ENCODE assay signal across 16 cellular contexts in genomic region chr2:217897091-217897715, GRCh38.
DNase-seq lines count a peak whose midpoint lies in the region; TF ChIP-seq lines count a peak whose summit lies in the region.
"Had no signal": no experiment of that assay in that cellular context is flagged by ENCODE, and none has a peak within 500 bp of the region (broad histone marks: within the 10 kb centered on the region; RNA-seq: fewer than 3 reads in every experiment).

No MANE protein-coding gene starts in this region.

- no peak for TF ChIP-seq CTCF in mammary epithelial cell (conservative IDR thresholded peaks at IDR 0.05 in 1 of 2, IDR thresholded peaks at IDR 0.05 in 1 of 2; ENCODE audit: extremely low read depth in 1 of 2, insufficient read depth in 1 of 2, low read depth in 1 of 2, low read length in 2 of 2)
- no peak for TF ChIP-seq CTCF in stomach (IDR thresholded peaks at IDR 0.05)

- H3K9ac ChIP-seq in mammary epithelial cell (ENCODE audit: insufficient read depth, low read length) = no peak overlapping the region

- CTCF ChIA-PET in mammary epithelial cell (lab: Charles Lee; ENCODE audit: low non-redundant PET) = no interaction called here
- CTCF ChIA-PET in activated CD4-positive, alpha-beta memory T cell treated with anti-CD3 and anti-CD28 coated beads, Interleukin-2, amount 10 ng/mL, durations not matched to agents 7 days and 5 days (lab: Charles Lee) = interaction anchor here (1.0 to 1.2 kb wide), 2 partner anchors 10 to 111 kb away, joined by 3 to 4 read pairs; no protein-coding TSS in a partner anchor

- H4K20me1 ChIP-seq in mammary epithelial cell (ENCODE audit: insufficient read depth, low read length) = no peaks in the 10 kb centered on the region

- H3K4me1 Mint-ChIP-seq in activated CD4-positive, alpha-beta memory T cell treated with anti-CD3 and anti-CD28 coated beads, Interleukin-2, amount 10 ng/mL, durations not matched to agents 7 days and 5 days = no peaks in the 10 kb centered on the region
- H3K4me1 Mint-ChIP-seq: central memory CD8-positive, alpha-beta T cell had no signal

- no peak for TF ChIP-seq EP300 in stomach (IDR thresholded peaks at IDR 0.05)

- H3K27me3 ChIP-seq in mammary epithelial cell (ENCODE audit: insufficient read depth, low read length) = no peaks in the 10 kb centered on the region
- H3K27me3 ChIP-seq in layer of hippocampus (ENCODE audit: control insufficient read depth, insufficient read depth, low read length) = no peaks in the 10 kb centered on the region
- H3K27me3 ChIP-seq in stomach = no peaks in the 10 kb centered on the region

- no peak overlapping the region for H3K27ac Mint-ChIP-seq in activated CD4-positive, alpha-beta memory T cell treated with anti-CD3 and anti-CD28 coated beads, Interleukin-2, amount 10 ng/mL, durations not matched to agents 7 days and 5 days
- H3K27ac Mint-ChIP-seq: activated naive CD8-positive, alpha-beta T cell; nephron progenitor cell had no signal

- no peaks in the 10 kb centered on the region for H3K9me3 Mint-ChIP-seq in activated CD4-positive, alpha-beta memory T cell treated with anti-CD3 and anti-CD28 coated beads, Interleukin-2, amount 10 ng/mL, durations not matched to agents 7 days and 5 days
- H3K9me3 Mint-ChIP-seq: activated T-cell treated with anti-CD3 and anti-CD28 coated beads, Interleukin-2, amount 50 U/mL, for 4 hours; central memory CD8-positive, alpha-beta T cell; nephron progenitor cell had no signal

- H3K27me3 Mint-ChIP-seq in activated CD4-positive, alpha-beta memory T cell treated with anti-CD3 and anti-CD28 coated beads, Interleukin-2, amount 10 ng/mL, durations not matched to agents 7 days and 5 days = no peaks in the 10 kb centered on the region

- no peak overlapping the region for H3K4me3 Mint-ChIP-seq in activated CD4-positive, alpha-beta memory T cell treated with anti-CD3 and anti-CD28 coated beads, Interleukin-2, amount 10 ng/mL, durations not matched to agents 7 days and 5 days
- H3K4me3 Mint-ChIP-seq: activated naive CD8-positive, alpha-beta T cell; activated T-cell treated with anti-CD3 and anti-CD28 coated beads, Interleukin-2, amount 50 U/mL, for 4 hours; central memory CD8-positive, alpha-beta T cell; nephron progenitor cell had no signal

- dilution Hi-C loops in mammary epithelial cell (cut with HindIII; ENCODE audit: low sequenced_read_pairs) = no loop called here

- H3K36me3 Mint-ChIP-seq in activated CD4-positive, alpha-beta memory T cell treated with anti-CD3 and anti-CD28 coated beads, Interleukin-2, amount 10 ng/mL, durations not matched to agents 7 days and 5 days (ENCODE audit: low read depth) = no peaks in the 10 kb centered on the region
- H3K36me3 Mint-ChIP-seq: activated naive CD8-positive, alpha-beta T cell had no signal

- H3K79me2 ChIP-seq in mammary epithelial cell (ENCODE audit: insufficient read depth, low read length) = no peaks in the 10 kb centered on the region

- BruUV-seq in mammary epithelial cell (replicated peaks; lab: Mats Ljungman, UMichigan) = no TSS peak

- H3K27ac ChIP-seq in mammary epithelial cell (ENCODE audit: insufficient read depth, low read depth, low read length) (no peak overlapping the region), layer of hippocampus (ENCODE audit: low read depth, low read length) (peak overlapping the region; percentile 88), stomach (peak overlapping the region; percentile 87 to 92 (median 92))

- POLR2A ChIA-PET in activated CD4-positive, alpha-beta memory T cell treated with anti-CD3 and anti-CD28 coated beads, Interleukin-2, amount 10 ng/mL, durations not matched to agents 7 days and 5 days (lab: Charles Lee) = no interaction called here

- H3K4me1 ChIP-seq in mammary epithelial cell (ENCODE audit: insufficient read depth, low read length) = peaks cover 26% of the 10 kb centered on the region
- H3K4me1 ChIP-seq in stomach = peaks cover 53 to 86% (median 75%) of the 10 kb centered on the region in 4 donors

- no peaks in the 10 kb centered on the region for H3K36me3 ChIP-seq in mammary epithelial cell (ENCODE audit: insufficient read depth, low read length)
- H3K36me3 ChIP-seq in stomach = peaks cover 49 to 81% (median 61%) of the 10 kb centered on the region in 4 donors

- TF ChIP-seq POLR2A in stomach (IDR thresholded peaks at IDR 0.05) = no peak

- in situ Hi-C loops in mammary epithelial cell (cut with MboI; ENCODE audit: low sequenced_read_pairs in 2 of 2) = loop anchor here in 1 of 2 donors (10.0 kb wide), 1 partner anchor 88 kb away; no protein-coding TSS in a partner anchor

- intact Hi-C loops in mammary epithelial cell (cut with micrococcal nuclease) (no loop called here), stomach (cut with DNase I; ENCODE audit: low total_unique reads) (loop anchor here (10.0 kb wide), 1 partner anchor 88 kb away; no protein-coding TSS in a partner anchor)

- H3K4me3 ChIP-seq in mammary epithelial cell (replicated peaks in 1 of 3; ENCODE audit: insufficient read depth in 1 of 3, low read depth in 2 of 3, low read length in 3 of 3) (no peak overlapping the region), stomach (no peak overlapping the region)

- WGBS in mammary epithelial cell (ENCODE audit: low coverage, missing lambda C conversion rate) = 7% methylated on average over 9 of the region's 9 CpGs
- 34 to 52% (median 38%) methylated on average over 9 of the region's 9 CpGs for WGBS in stomach, 5 donors

- H3K4me2 ChIP-seq in mammary epithelial cell (ENCODE audit: insufficient read depth, low read depth, low read length) = no peak overlapping the region

- H3K9me3 ChIP-seq in mammary epithelial cell (replicated peaks; ENCODE audit: insufficient read depth, low read length) = no peaks in the 10 kb centered on the region
- no peaks in the 10 kb centered on the region for H3K9me3 ChIP-seq in stomach

- H2AFZ ChIP-seq in mammary epithelial cell (ENCODE audit: low read depth, low read length) = no peak overlapping the region

- DNase-seq in DMS79 (lab: John Stamatoyannopoulos, UW) = peak; percentile 77
- DNase-seq in mammary epithelial cell = peak; percentile 17
- peak; percentile 80 for DNase-seq in stomach
- no peak for DNase-seq in activated CD4-positive, alpha-beta memory T cell treated with anti-CD3 and anti-CD28 coated beads, Interleukin-2, amount 10 ng/mL, durations not matched to agents 7 days and 5 days
- DNase-seq in AML-193 (lab: John Stamatoyannopoulos, UW) = no peak
- no peak for DNase-seq in epidermal melanocyte (ENCODE audit: insufficient read length, low spot score)
- DNase-seq in UCSD-AML1 (lab: John Stamatoyannopoulos, UW; ENCODE audit: unreplicated experiment) = no peak
- DNase-seq: activated CD4-positive, alpha-beta T cell treated with anti-CD3 and anti-CD28 coated beads, Interleukin-2, amount 50 U/mL, for 4 hours; activated T-cell treated with anti-CD3 and anti-CD28 coated beads, Interleukin-2, amount 50 U/mL, for 4 hours; H7; NCI-H187 treated with DMSO at 0.1 percent for 48 hours; NCI-H524 treated with DMSO at 0.1 percent for 48 hours; nephron progenitor cell had no signal

Comparison
In these comparisons a context has a peak if more than half of its experiments do, and no peak if none do; other contexts are left out.
1. DNase-seq: peak in DMS79 (single experiment), mammary epithelial cell (single experiment) and stomach (single experiment); none in activated CD4-positive, alpha-beta memory T cell treated with anti-CD3 and anti-CD28 coated beads, Interleukin-2, amount 10 ng/mL, durations not matched to agents 7 days and 5 days (single experiment), AML-193 (0 of 2), epidermal melanocyte (single experiment) and UCSD-AML1 (single experiment).